8 cellular contexts compared by ENCODE assay signal in genomic region chr12:63844391-63845341, GRCh38. TPM values are rescaled to one million over a fixed set of nuclear protein-coding genes. Genes with fewer than 3 reads are reported as not detected.
DNase-seq lines count a peak whose midpoint lies in the region; ATAC-seq and TF ChIP-seq lines count a peak whose summit lies in the region.

TSS of gene SRGAP1 (plus strand) at chr12:63844700. CDS start at chr12:63844817, 117 bp downstream.

- H3K4me1 Mint-ChIP-seq in stimulated activated effector memory CD8-positive, alpha-beta T cell treated with anti-CD3 and anti-CD28 coated beads, Interleukin-12 subunit alpha, Interleukin-12 subunit beta, amount 100 ng/mL, for 72 hours = peaks cover 9% of the 10 kb centered on the region

- ATAC-seq in GM19372 (IDR thresholded peaks at IDR 0.05; ENCODE audit: low read depth, unreplicated experiment) (peak; percentile 34), left lung (peak; percentile 50)
- ATAC-seq in stimulated activated effector memory CD8-positive, alpha-beta T cell treated with anti-CD3 and anti-CD28 coated beads, Interleukin-12 subunit alpha, Interleukin-12 subunit beta, amount 100 ng/mL, for 72 hours = peak; percentile 4

- DNase-seq in COLO668 (lab: John Stamatoyannopoulos, UW; ENCODE audit: unreplicated experiment) = peak; percentile 83
- peak; percentile 46 for DNase-seq in RWPE1 (ENCODE audit: low spot score)
- peak; percentile 34 to 66 (median 52) for DNase-seq in dorsolateral prefrontal cortex
- DNase-seq in left lung = peak; percentile 68 to 88
- no peak for DNase-seq in stimulated activated effector memory CD8-positive, alpha-beta T cell treated with anti-CD3 and anti-CD28 coated beads, Interleukin-12 subunit alpha, Interleukin-12 subunit beta, amount 100 ng/mL, for 72 hours (ENCODE audit: low spot score in 2 of 2)
- DNase-seq in activated effector memory CD4-positive, alpha-beta T cell treated with Interleukin-2 at 50 U/mL for 16 hours = no peak

- H3K36me3 Mint-ChIP-seq in stimulated activated effector memory CD8-positive, alpha-beta T cell treated with anti-CD3 and anti-CD28 coated beads, Interleukin-12 subunit alpha, Interleukin-12 subunit beta, amount 100 ng/mL, for 72 hours = no peaks in the 10 kb centered on the region

- H3K4me3 ChIP-seq in HUES64 (ENCODE audit: low read length) (peak within 1 kb of the TSS; percentile 92), dorsolateral prefrontal cortex (peak within 1 kb of the TSS; percentile 58 to 99 (median 91)), left lung (peak within 1 kb of the TSS; percentile 67 to 75)

- no peak within 1 kb of the TSS for H3K27ac Mint-ChIP-seq in stimulated activated effector memory CD8-positive, alpha-beta T cell treated with anti-CD3 and anti-CD28 coated beads, Interleukin-12 subunit alpha, Interleukin-12 subunit beta, amount 100 ng/mL, for 72 hours

- H3K9me3 Mint-ChIP-seq in stimulated activated effector memory CD8-positive, alpha-beta T cell treated with anti-CD3 and anti-CD28 coated beads, Interleukin-12 subunit alpha, Interleukin-12 subunit beta, amount 100 ng/mL, for 72 hours = no peaks in the 10 kb centered on the region

- peak within 1 kb of the TSS; percentile 86 for H3K4me3 Mint-ChIP-seq in stimulated activated effector memory CD8-positive, alpha-beta T cell treated with anti-CD3 and anti-CD28 coated beads, Interleukin-12 subunit alpha, Interleukin-12 subunit beta, amount 100 ng/mL, for 72 hours

- 1% methylated on average over 50 of the region's 52 CpGs for WGBS in HUES64

- intact Hi-C loops in dorsolateral prefrontal cortex (cut with DNase I) (loop anchor here (1.0 to 5.0 kb wide), 7 partner anchors 98 to 558 kb away; partner anchors contain the start of gene XPOT (in 2 of the 2)), left lung (cut with DNase I) (loop anchor here in 1 of 2 donors (5.0 kb wide), 1 partner anchor 413 kb away; no protein-coding TSS in a partner anchor)

- H3K9ac ChIP-seq in HUES64 (ENCODE audit: low read depth, low read length) = peak within 1 kb of the TSS; percentile 68

- CTCF ChIA-PET in RWPE1 (lab: Yijun Ruan, JAX) = interaction anchor here (0.6 to 3.0 kb wide), 17 partner anchors 8 to 412 kb away, joined by 3 to 16 read pairs (median 4); partner anchors contain the start of gene KICS2

- H3K27me3 ChIP-seq in HUES64 (ENCODE audit: insufficient read depth, low read length) (peaks cover 12% of the 10 kb centered on the region), dorsolateral prefrontal cortex (no peaks in the 10 kb centered on the region), left lung (peaks cover 0 to 26% of the 10 kb centered on the region in 2 donors)

- no peaks in the 10 kb centered on the region for H3K9me3 ChIP-seq in HUES64 (ENCODE audit: insufficient read depth, low read depth, low read length)
- H3K9me3 ChIP-seq in left lung = no peaks in the 10 kb centered on the region

- peak within 1 kb of the TSS; percentile 23; the same call in 1 of the 2 replicates for H3K27ac ChIP-seq in HUES64 (ENCODE audit: low read depth, low read length)
- H3K27ac ChIP-seq in RWPE1 = peak within 1 kb of the TSS; percentile 89
- peak within 1 kb of the TSS; percentile 55 to 97 (median 93) for H3K27ac ChIP-seq in dorsolateral prefrontal cortex
- peak within 1 kb of the TSS; percentile 87 to 88 for H3K27ac ChIP-seq in left lung

- peaks cover 11% of the 10 kb centered on the region for H3K4me1 ChIP-seq in HUES64 (ENCODE audit: insufficient read depth, low read length)
- peaks cover 9 to 20% of the 10 kb centered on the region in 2 donors for H3K4me1 ChIP-seq in left lung

- TF ChIP-seq CTCF in RWPE1 (conservative IDR thresholded peaks at IDR 0.05; ENCODE audit: low read depth) (no peak), dorsolateral prefrontal cortex (IDR thresholded peaks at IDR 0.05 in 54 of 56, conservative IDR thresholded peaks at IDR 0.05 in 2 of 56; ENCODE audit: low read depth in 1 of 56, partially characterized antibody in 56 of 56) (no peak), left lung (IDR thresholded peaks at IDR 0.05) (no peak)

- POLR2A ChIA-PET in RWPE1 (lab: Yijun Ruan, JAX; ENCODE audit: low non-redundant PET) = interaction anchor here (0.6 to 1.6 kb wide), 3 partner anchors 78 to 377 kb away, joined by 3 to 7 read pairs (median 5); partner anchors contain the start of gene KICS2

- H3K36me3 ChIP-seq in HUES64 (ENCODE audit: insufficient read depth, low read length) = no peaks in the 10 kb centered on the region
- no peaks in the 10 kb centered on the region for H3K36me3 ChIP-seq in left lung

RNA-seq across cellular contexts. Expression of gene SRGAP1, which starts in this region (rescaled TPM):
- polyA plus RNA-seq in HUES64 (2013, experiment 1 of 2) = 2.3 TPM
- 3.0 TPM for polyA plus RNA-seq in HUES64 (2013, experiment 2 of 2)
- total RNA-seq in dorsolateral prefrontal cortex (10 to 100 TPM in 107 of 120 experiments, 1 to 10 TPM in 13; 7.6 to 25.7 (median 12.9) TPM), left lung (10 to 100 TPM; 12.7 to 15.6 TPM)

Comparison
In these comparisons a context has a peak if more than half of its experiments do, and no peak if none do; other contexts are left out.
1. DNase-seq: peak in COLO668 (single experiment), RWPE1 (single experiment), dorsolateral prefrontal cortex (10 of 10) and left lung (2 of 2); none in stimulated activated effector memory CD8-positive, alpha-beta T cell treated with anti-CD3 and anti-CD28 coated beads, Interleukin-12 subunit alpha, Interleukin-12 subunit beta, amount 100 ng/mL, for 72 hours (0 of 2) and activated effector memory CD4-positive, alpha-beta T cell treated with Interleukin-2 at 50 U/mL for 16 hours (single experiment).
2. H3K27ac ChIP-seq: peak in every context shown above with its lines; median percentile 93 in dorsolateral prefrontal cortex; 89 in RWPE1; 88 in left lung; 23 in HUES64.
3. Peak in every context shown above with its lines, with median percentiles within 50 percentile points of each other: ATAC-seq and H3K4me3 ChIP-seq.